Comparison of ENCODE assay signal across 8 cellular contexts in genomic region chr9:34992376-34992951, GRCh38. TPM values are rescaled to one million over a fixed set of nuclear protein-coding genes. Genes with fewer than 3 reads are reported as not detected.
DNase-seq lines count a peak whose midpoint lies in the region; ATAC-seq, FAIRE-seq and TF ChIP-seq lines count a peak whose summit lies in the region.

No MANE protein-coding gene starts in this region.

- TF ChIP-seq CTCF in fibroblast of the aortic adventitia (IDR thresholded peaks at IDR 0.05; ENCODE audit: insufficient read depth, low read length) = no peak

- no peak for ATAC-seq in HG03280 (IDR thresholded peaks at IDR 0.05; ENCODE audit: unreplicated experiment)
- no peak for ATAC-seq in GM21717 (IDR thresholded peaks at IDR 0.05; ENCODE audit: unreplicated experiment)

- DNase-seq in HTR-8/SVneo (ENCODE audit: insufficient read length, low spot score) = peak; percentile 54
- peak; percentile 15 for DNase-seq in activated T-cell treated with anti-CD3 and anti-CD28 coated beads for 1 hour (ENCODE audit: low read depth)
- peak; percentile 86 for DNase-seq in fibroblast of the aortic adventitia (ENCODE audit: low read depth)
- DNase-seq in pulmonary artery endothelial cell (ENCODE audit: low read depth, low spot score) = peak; percentile 62
- DNase-seq in cerebellar cortex (ENCODE audit: low spot score) = no peak
- DNase-seq in NCI-H2227 (lab: John Stamatoyannopoulos, UW; ENCODE audit: unreplicated experiment) = no peak

- H3K4me3 ChIP-seq in fibroblast of the aortic adventitia (ENCODE audit: low read depth, low read length) = no peak overlapping the region

- FAIRE-seq in HTR-8/SVneo (lab: Jason Lieb, UNC) = no peak

RNA-seq across cellular contexts. Expression of gene DNAJB5, which starts 2.9 kb away (rescaled TPM):
- total RNA-seq in fibroblast of the aortic adventitia (ENCODE audit: low replicate concordance) = 6.9 and 9.6 TPM in 2 replicates
- total RNA-seq in pulmonary artery endothelial cell = 9.1 and 9.6 TPM in 2 replicates

RNA-seq across cellular contexts. Expression of gene PHF24, which starts 34.4 kb away (rescaled TPM):
- total RNA-seq in fibroblast of the aortic adventitia (ENCODE audit: low replicate concordance) = under 0.01 and 0.16 TPM in 2 replicates
- not detected in 2 replicates for total RNA-seq in pulmonary artery endothelial cell

Comparison
In these comparisons a context has a peak if more than half of its experiments do, and no peak if none do; other contexts are left out.
1. DNase-seq: peak in HTR-8/SVneo (single experiment), activated T-cell treated with anti-CD3 and anti-CD28 coated beads for 1 hour (single experiment), fibroblast of the aortic adventitia (single experiment) and pulmonary artery endothelial cell (single experiment); none in cerebellar cortex (single experiment) and NCI-H2227 (single experiment).